Comparison of ENCODE assay signal across 2 cellular contexts in the genomic region with DNA sequence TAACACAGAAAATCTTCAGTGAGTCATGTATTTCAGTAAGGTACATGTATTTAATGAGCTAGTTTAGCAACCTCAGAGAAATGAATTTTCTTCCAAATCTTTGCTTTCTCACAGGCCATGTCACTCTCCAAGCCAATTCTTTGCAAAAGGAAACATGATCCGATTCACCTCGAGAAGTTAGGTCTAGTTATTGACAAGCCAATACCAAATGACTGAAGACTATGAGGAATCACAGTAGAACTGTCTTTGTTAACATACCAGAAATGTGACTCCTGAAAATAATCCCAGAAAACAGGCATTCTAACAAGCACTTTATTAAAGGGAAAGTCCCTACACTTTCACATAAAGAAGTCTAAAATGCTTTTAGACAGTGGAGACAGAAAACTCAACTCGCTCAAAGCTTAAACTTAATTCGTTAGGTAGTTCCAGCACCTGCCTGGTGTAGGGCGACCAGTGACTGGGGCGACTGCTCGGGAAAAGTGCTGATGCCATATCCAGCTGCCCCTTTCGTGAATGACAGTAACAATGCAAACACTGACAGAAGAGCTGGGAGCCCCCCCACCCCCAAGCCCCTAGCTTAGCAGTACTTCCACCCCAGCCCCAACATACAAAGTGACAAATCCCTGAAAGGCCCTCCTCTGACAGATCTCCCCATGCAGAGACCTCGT.
TF ChIP-seq lines count a peak whose summit lies in the region.

No MANE protein-coding gene starts in this region.

TF ChIP-seq in K562, 482 proteins besides CTCF, POLR2A, EP300 and RAD21:
- TF ChIP-seq, protein P1, sequence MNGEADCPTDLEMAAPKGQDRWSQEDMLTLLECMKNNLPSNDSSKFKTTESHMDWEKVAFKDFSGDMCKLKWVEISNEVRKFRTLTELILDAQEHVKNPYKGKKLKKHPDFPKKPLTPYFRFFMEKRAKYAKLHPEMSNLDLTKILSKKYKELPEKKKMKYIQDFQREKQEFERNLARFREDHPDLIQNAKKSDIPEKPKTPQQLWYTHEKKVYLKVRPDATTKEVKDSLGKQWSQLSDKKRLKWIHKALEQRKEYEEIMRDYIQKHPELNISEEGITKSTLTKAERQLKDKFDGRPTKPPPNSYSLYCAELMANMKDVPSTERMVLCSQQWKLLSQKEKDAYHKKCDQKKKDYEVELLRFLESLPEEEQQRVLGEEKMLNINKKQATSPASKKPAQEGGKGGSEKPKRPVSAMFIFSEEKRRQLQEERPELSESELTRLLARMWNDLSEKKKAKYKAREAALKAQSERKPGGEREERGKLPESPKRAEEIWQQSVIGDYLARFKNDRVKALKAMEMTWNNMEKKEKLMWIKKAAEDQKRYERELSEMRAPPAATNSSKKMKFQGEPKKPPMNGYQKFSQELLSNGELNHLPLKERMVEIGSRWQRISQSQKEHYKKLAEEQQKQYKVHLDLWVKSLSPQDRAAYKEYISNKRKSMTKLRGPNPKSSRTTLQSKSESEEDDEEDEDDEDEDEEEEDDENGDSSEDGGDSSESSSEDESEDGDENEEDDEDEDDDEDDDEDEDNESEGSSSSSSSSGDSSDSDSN (IDR thresholded peaks at IDR 0.05; ENCODE audit: borderline replicate concordance in 1 of 2, low read depth in 2 of 2, low read length in 2 of 2), result peak in 1 of 2 experiments; percentile 32; a peak in 1 of 4 replicates
- TF ChIP-seq TAF1 (IDR thresholded peaks at IDR 0.05; ENCODE audit: control insufficient read depth, extremely low read depth, insufficient read depth, low read length, severe bottlenecking) (peak; percentile 25), ZNF830 (CRISPR knock-in tag; IDR thresholded peaks at IDR 0.05) (no peak), KDM5B (IDR thresholded peaks at IDR 0.05; ENCODE audit: insufficient replicate concordance, low read depth, low read length) (peak; percentile 13), KAT7 (CRISPR knock-in tag; IDR thresholded peaks at IDR 0.05; ENCODE audit: borderline replicate concordance) (0 out of 2 replicates have a peak, but pooled peaks have one; percentile 6), KLF16 (IDR thresholded peaks at IDR 0.05) (no peak)

TF ChIP-seq in HepG2, 621 proteins besides CTCF, POLR2A, EP300 and RAD21 (continues in another document):
- TF ChIP-seq SIX4 (CRISPR knock-in tag; IDR thresholded peaks at IDR 0.05) (peak; percentile 61; the same call in 1 of the 2 replicates), IKZF1 (IDR thresholded peaks at IDR 0.05) (no peak), AKNA (CRISPR knock-in tag; IDR thresholded peaks at IDR 0.05; ENCODE audit: borderline replicate concordance) (no peak), MXI1 (IDR thresholded peaks at IDR 0.05; ENCODE audit: borderline replicate concordance, low read depth, low read length) (0 out of 3 replicates have a peak, but pooled peaks have one; percentile 16), ZFX (CRISPR knock-in tag; IDR thresholded peaks at IDR 0.05; ENCODE audit: low read depth) (peak; percentile 24; the same call in 1 of the 2 replicates), ZNF616 (CRISPR knock-in tag; IDR thresholded peaks at IDR 0.05; ENCODE audit: low read depth) (no peak), ZBTB7B (CRISPR knock-in tag; IDR thresholded peaks at IDR 0.05) (0 out of 2 replicates have a peak, but pooled peaks have one; percentile 5), KDM5A (IDR thresholded peaks at IDR 0.05; ENCODE audit: borderline replicate concordance, low read length) (no peak), NFYB (CRISPR knock-in tag; IDR thresholded peaks at IDR 0.05) (no peak), ZBTB7A (CRISPR knock-in tag; IDR thresholded peaks at IDR 0.05) (no peak), NR2C2 (CRISPR knock-in tag; IDR thresholded peaks at IDR 0.05; ENCODE audit: borderline replicate concordance) (no peak), ZNF124 (CRISPR knock-in tag; IDR thresholded peaks at IDR 0.05) (0 out of 2 replicates have a peak, but pooled peaks have one; percentile 12), SIX1 (CRISPR knock-in tag; IDR thresholded peaks at IDR 0.05; ENCODE audit: borderline replicate concordance) (peak; percentile 75; the same call in 1 of the 2 replicates), RFX3 (CRISPR knock-in tag; IDR thresholded peaks at IDR 0.05) (no peak), NCOA5 (CRISPR knock-in tag; IDR thresholded peaks at IDR 0.05) (no peak), NR1H2 (CRISPR knock-in tag; IDR thresholded peaks at IDR 0.05; ENCODE audit: borderline replicate concordance, low read depth) (no peak), ZBTB8A (CRISPR knock-in tag; IDR thresholded peaks at IDR 0.05; ENCODE audit: borderline replicate concordance, low read depth) (no peak), CBX5 (CRISPR knock-in tag; IDR thresholded peaks at IDR 0.05; ENCODE audit: borderline replicate concordance) (no peak), TARDBP (CRISPR knock-in tag; IDR thresholded peaks at IDR 0.05) (0 out of 2 replicates have a peak, but pooled peaks have one; percentile 30), E2F2 (CRISPR knock-in tag; IDR thresholded peaks at IDR 0.05; ENCODE audit: borderline replicate concordance) (no peak), POGZ (CRISPR knock-in tag; IDR thresholded peaks at IDR 0.05) (no peak), HNF4G (IDR thresholded peaks at IDR 0.05; ENCODE audit: borderline replicate concordance, low read depth, low read length) (no peak), HNF4G (CRISPR knock-in tag; IDR thresholded peaks at IDR 0.05; ENCODE audit: borderline replicate concordance, low read depth) (no peak), ZNF274 (CRISPR knock-in tag; IDR thresholded peaks at IDR 0.05) (no peak), NFAT5 (CRISPR knock-in tag; IDR thresholded peaks at IDR 0.05) (no peak), ZNF576 (CRISPR knock-in tag; IDR thresholded peaks at IDR 0.05) (no peak), TEAD3 (CRISPR knock-in tag; optimal IDR thresholded peaks at IDR 0.05; ENCODE audit: borderline replicate concordance) (peak; percentile 25), REPIN1 (CRISPR knock-in tag; IDR thresholded peaks at IDR 0.05; ENCODE audit: borderline replicate concordance, low read depth) (0 out of 2 replicates have a peak, but pooled peaks have one; percentile 23)
- TF ChIP-seq, protein P2, sequence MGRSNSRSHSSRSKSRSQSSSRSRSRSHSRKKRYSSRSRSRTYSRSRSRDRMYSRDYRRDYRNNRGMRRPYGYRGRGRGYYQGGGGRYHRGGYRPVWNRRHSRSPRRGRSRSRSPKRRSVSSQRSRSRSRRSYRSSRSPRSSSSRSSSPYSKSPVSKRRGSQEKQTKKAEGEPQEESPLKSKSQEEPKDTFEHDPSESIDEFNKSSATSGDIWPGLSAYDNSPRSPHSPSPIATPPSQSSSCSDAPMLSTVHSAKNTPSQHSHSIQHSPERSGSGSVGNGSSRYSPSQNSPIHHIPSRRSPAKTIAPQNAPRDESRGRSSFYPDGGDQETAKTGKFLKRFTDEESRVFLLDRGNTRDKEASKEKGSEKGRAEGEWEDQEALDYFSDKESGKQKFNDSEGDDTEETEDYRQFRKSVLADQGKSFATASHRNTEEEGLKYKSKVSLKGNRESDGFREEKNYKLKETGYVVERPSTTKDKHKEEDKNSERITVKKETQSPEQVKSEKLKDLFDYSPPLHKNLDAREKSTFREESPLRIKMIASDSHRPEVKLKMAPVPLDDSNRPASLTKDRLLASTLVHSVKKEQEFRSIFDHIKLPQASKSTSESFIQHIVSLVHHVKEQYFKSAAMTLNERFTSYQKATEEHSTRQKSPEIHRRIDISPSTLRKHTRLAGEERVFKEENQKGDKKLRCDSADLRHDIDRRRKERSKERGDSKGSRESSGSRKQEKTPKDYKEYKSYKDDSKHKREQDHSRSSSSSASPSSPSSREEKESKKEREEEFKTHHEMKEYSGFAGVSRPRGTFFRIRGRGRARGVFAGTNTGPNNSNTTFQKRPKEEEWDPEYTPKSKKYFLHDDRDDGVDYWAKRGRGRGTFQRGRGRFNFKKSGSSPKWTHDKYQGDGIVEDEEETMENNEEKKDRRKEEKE (IDR thresholded peaks at IDR 0.05), result no peak
- TF ChIP-seq, protein P3, sequence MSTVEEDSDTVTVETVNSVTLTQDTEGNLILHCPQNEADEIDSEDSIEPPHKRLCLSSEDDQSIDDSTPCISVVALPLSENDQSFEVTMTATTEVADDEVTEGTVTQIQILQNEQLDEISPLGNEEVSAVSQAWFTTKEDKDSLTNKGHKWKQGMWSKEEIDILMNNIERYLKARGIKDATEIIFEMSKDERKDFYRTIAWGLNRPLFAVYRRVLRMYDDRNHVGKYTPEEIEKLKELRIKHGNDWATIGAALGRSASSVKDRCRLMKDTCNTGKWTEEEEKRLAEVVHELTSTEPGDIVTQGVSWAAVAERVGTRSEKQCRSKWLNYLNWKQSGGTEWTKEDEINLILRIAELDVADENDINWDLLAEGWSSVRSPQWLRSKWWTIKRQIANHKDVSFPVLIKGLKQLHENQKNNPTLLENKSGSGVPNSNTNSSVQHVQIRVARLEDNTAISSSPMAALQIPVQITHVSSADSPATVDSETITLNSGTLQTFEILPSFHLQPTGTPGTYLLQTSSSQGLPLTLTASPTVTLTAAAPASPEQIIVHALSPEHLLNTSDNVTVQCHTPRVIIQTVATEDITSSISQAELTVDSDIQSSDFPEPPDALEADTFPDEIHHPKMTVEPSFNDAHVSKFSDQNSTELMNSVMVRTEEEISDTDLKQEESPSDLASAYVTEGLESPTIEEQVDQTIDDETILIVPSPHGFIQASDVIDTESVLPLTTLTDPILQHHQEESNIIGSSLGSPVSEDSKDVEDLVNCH (CRISPR knock-in tag; IDR thresholded peaks at IDR 0.05), result no peak
